2 cellular contexts compared by ENCODE assay signal in the genomic region with DNA sequence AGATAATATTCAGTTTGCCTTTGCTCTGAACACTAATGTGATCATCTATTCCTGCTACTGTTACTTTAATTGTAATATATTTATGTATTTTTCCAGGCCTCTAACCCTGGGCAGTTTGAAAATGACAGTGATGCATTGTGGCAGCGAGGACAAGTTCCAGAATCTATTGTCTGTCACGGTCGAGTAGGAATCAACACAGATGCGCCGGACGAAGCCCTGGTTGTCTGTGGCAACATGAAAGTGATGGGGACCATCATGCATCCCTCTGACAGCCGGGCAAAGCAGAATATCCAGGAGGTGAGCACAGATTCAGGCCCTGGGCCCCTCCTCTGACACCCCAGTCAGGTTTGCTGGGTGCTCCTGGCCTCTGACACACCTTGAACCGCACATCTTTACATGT.
TF ChIP-seq lines count a peak whose summit lies in the region.

No MANE protein-coding gene starts in this region.

TF ChIP-seq in SK-N-SH, 30 proteins besides CTCF, POLR2A, EP300 and RAD21 (continued from another document):
- no peak for TF ChIP-seq FOXM1 (IDR thresholded peaks at IDR 0.05; ENCODE audit: low read depth)
- TF ChIP-seq MXI1 (IDR thresholded peaks at IDR 0.05; ENCODE audit: low read depth, low read length), result peak; percentile 49; the same call in 1 of the 2 replicates
- TF ChIP-seq FOSL2 (IDR thresholded peaks at IDR 0.05; ENCODE audit: borderline replicate concordance, low read depth), result no peak
- no peak for TF ChIP-seq RFX5 (IDR thresholded peaks at IDR 0.05; ENCODE audit: low read length)
- TF ChIP-seq MAX (IDR thresholded peaks at IDR 0.05; ENCODE audit: low read depth), result no peak
- peak; percentile 61 for TF ChIP-seq CHD2 (IDR thresholded peaks at IDR 0.05; ENCODE audit: low read length, partially characterized antibody)
- 0 out of 2 replicates have a peak, but pooled peaks have one; percentile 29 for TF ChIP-seq FOXJ3 (CRISPR knock-in tag; IDR thresholded peaks at IDR 0.05)
- no peak for TF ChIP-seq SMC3 (IDR thresholded peaks at IDR 0.05; ENCODE audit: low read depth, low read length)
- TF ChIP-seq PBX3 (IDR thresholded peaks at IDR 0.05), result peak; percentile 26; the same call in 1 of the 2 replicates
- peak; percentile 15; the same call in 1 of the 2 replicates for TF ChIP-seq GATA2 (CRISPR knock-in tag; IDR thresholded peaks at IDR 0.05)

TF ChIP-seq in SK-N-SH treated with all-trans-retinoic acid at 6 μM for 48 hours, 23 proteins besides CTCF, POLR2A, EP300 and RAD21 (continued from another document):
- TF ChIP-seq PPARA (CRISPR knock-in tag; IDR thresholded peaks at IDR 0.05; ENCODE audit: borderline replicate concordance) (no peak), GLIS3 (CRISPR knock-in tag; IDR thresholded peaks at IDR 0.05) (no peak), TOX (CRISPR knock-in tag; IDR thresholded peaks at IDR 0.05; ENCODE audit: borderline replicate concordance) (no peak), BACH2 (CRISPR knock-in tag; IDR thresholded peaks at IDR 0.05; ENCODE audit: borderline replicate concordance) (no peak), ZFP30 (CRISPR knock-in tag; IDR thresholded peaks at IDR 0.05) (no peak), ZNF70 (CRISPR knock-in tag; IDR thresholded peaks at IDR 0.05) (no peak), ZNF8 (CRISPR knock-in tag; IDR thresholded peaks at IDR 0.05) (no peak), ESRRG (CRISPR knock-in tag; IDR thresholded peaks at IDR 0.05) (no peak), CREB5 (CRISPR knock-in tag; IDR thresholded peaks at IDR 0.05; ENCODE audit: low read depth) (no peak), ZFP3 (CRISPR knock-in tag; IDR thresholded peaks at IDR 0.05) (no peak), CSRNP3 (CRISPR knock-in tag; IDR thresholded peaks at IDR 0.05) (no peak), SNAI2 (CRISPR knock-in tag; IDR thresholded peaks at IDR 0.05) (no peak)
- TF ChIP-seq, protein P1, sequence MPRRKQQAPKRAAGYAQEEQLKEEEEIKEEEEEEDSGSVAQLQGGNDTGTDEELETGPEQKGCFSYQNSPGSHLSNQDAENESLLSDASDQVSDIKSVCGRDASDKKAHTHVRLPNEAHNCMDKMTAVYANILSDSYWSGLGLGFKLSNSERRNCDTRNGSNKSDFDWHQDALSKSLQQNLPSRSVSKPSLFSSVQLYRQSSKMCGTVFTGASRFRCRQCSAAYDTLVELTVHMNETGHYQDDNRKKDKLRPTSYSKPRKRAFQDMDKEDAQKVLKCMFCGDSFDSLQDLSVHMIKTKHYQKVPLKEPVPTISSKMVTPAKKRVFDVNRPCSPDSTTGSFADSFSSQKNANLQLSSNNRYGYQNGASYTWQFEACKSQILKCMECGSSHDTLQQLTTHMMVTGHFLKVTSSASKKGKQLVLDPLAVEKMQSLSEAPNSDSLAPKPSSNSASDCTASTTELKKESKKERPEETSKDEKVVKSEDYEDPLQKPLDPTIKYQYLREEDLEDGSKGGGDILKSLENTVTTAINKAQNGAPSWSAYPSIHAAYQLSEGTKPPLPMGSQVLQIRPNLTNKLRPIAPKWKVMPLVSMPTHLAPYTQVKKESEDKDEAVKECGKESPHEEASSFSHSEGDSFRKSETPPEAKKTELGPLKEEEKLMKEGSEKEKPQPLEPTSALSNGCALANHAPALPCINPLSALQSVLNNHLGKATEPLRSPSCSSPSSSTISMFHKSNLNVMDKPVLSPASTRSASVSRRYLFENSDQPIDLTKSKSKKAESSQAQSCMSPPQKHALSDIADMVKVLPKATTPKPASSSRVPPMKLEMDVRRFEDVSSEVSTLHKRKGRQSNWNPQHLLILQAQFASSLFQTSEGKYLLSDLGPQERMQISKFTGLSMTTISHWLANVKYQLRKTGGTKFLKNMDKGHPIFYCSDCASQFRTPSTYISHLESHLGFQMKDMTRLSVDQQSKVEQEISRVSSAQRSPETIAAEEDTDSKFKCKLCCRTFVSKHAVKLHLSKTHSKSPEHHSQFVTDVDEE (CRISPR knock-in tag; IDR thresholded peaks at IDR 0.05), result no peak
- TF ChIP-seq, protein P2, sequence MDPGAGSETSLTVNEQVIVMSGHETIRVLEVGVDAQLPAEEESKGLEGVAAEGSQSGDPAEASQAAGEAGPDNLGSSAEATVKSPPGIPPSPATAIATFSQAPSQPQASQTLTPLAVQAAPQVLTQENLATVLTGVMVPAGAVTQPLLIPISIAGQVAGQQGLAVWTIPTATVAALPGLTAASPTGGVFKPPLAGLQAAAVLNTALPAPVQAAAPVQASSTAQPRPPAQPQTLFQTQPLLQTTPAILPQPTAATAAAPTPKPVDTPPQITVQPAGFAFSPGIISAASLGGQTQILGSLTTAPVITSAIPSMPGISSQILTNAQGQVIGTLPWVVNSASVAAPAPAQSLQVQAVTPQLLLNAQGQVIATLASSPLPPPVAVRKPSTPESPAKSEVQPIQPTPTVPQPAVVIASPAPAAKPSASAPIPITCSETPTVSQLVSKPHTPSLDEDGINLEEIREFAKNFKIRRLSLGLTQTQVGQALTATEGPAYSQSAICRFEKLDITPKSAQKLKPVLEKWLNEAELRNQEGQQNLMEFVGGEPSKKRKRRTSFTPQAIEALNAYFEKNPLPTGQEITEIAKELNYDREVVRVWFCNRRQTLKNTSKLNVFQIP (CRISPR knock-in tag; IDR thresholded peaks at IDR 0.05; ENCODE audit: borderline replicate concordance, low read depth), result no peak
TF ChIP-seq in SK-N-SH treated with all-trans-retinoic acid at 6 μM for 48 hours: peak in this region for 0.
